ENCODE assay signal across 23 cellular contexts in the genomic region with DNA sequence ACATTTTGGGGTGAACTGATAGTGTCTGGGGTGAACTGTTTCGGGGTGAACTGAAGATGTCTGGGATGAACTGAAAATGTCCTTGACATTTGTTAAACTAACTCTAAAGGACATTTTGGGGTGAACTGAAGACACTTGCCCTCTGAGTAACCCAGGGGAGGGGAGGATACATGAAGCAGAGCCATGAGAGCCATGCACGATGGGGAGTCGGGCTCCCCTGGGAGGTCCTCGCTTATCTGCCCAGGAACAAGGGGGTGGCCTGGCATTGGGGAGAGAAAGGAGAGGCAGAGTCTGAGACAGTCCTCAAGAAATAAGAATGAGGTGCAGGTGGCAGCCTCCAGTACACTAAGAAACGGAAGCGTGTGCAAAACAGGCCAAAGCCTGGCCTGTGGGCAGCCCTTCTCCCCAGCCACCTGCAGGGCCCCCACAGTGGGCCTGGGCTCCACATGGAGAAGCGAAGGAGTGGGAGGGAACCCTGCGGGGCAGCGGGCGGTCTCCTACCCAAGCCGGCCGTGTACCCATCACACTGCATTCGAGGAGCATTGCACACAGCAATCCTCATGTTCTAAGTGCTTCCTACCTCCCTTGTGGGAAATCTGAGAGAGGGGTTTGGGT. TPM values are rescaled to one million over a fixed set of nuclear protein-coding genes. Genes with fewer than 3 reads are reported as not detected.
DNase-seq lines count a peak whose midpoint lies in the region; TF ChIP-seq lines count a peak whose summit lies in the region.
"Had no signal": no experiment of that assay in that cellular context is flagged by ENCODE, and none has a peak within 500 bp of the region (broad histone marks: within the 10 kb centered on the region; RNA-seq: fewer than 3 reads in every experiment).

No MANE protein-coding gene starts in this region.

- H3K4me2 ChIP-seq in neuronal stem cell (ENCODE audit: insufficient read depth, low read length, poor library complexity, severe bottlenecking) (no peak overlapping the region), smooth muscle cell (no peak overlapping the region)
- H3K4me2 ChIP-seq: KMS-11 had no signal

- DNase-seq in activated T-cell treated with anti-CD3 and anti-CD28 coated beads, Interleukin-2, amount 50 U/mL, for 24 hours: peak; percentile 6
- DNase-seq in activated T-cell treated with anti-CD3 and anti-CD28 coated beads, Interleukin-2, amount 50 U/mL, for 48 hours: no peak
- peak; percentile 49 for DNase-seq in NAMALWA (ENCODE audit: low spot score)
- DNase-seq in endodermal cell: peak; percentile 26
- DNase-seq in neuronal stem cell (ENCODE audit: low spot score): no peak
- no peak for DNase-seq in smooth muscle cell (lab: John Stamatoyannopoulos, UW; ENCODE audit: unreplicated experiment)
- no peak for DNase-seq in NCI-H345 treated with DMSO at 0.1 percent for 48 hours (lab: John Stamatoyannopoulos, UW; ENCODE audit: unreplicated experiment)
- DNase-seq in NCI-H2107 treated with DMSO at 0.1 percent for 48 hours (lab: John Stamatoyannopoulos, UW; ENCODE audit: unreplicated experiment): no peak
- DNase-seq: C1 segment of cervical spinal cord; DMS 273 treated with DMSO at 0.1 percent for 48 hours; GF-D8; NCI-H1048; NCI-H1436 treated with DMSO at 0.1 percent for 48 hours; NCI-H2107; NCI-H226; NK-92 treated with Interleukin-12 subunit alpha and Interleukin-12 subunit beta, amount 100 ng/mL, for 24 hours; PC-3; SJCRH30 had no signal

- H2AK5ac ChIP-seq in neuronal stem cell (ENCODE audit: low read depth, low read length): peak overlapping the region; percentile 49

- no peak overlapping the region for H2AFZ ChIP-seq in neuronal stem cell (ENCODE audit: low read length)
- H2AFZ ChIP-seq in smooth muscle cell (ENCODE audit: low read depth): no peak overlapping the region

- peak overlapping the region; percentile 74 for H3K18ac ChIP-seq in neuronal stem cell (ENCODE audit: low read length)

- H2BK12ac ChIP-seq in neuronal stem cell (ENCODE audit: low read length): no peak overlapping the region

- peaks cover 26% of the 10 kb centered on the region for H3F3A ChIP-seq in smooth muscle cell (ENCODE audit: low read depth)

- H2BK120ac ChIP-seq in neuronal stem cell (ENCODE audit: low read depth, low read length): no peak overlapping the region

- no peaks in the 10 kb centered on the region for H3K27me3 Mint-ChIP-seq in activated T-cell treated with anti-CD3 and anti-CD28 coated beads, Interleukin-2, amount 50 U/mL, for 24 hours
- H3K27me3 Mint-ChIP-seq in endodermal cell (ENCODE audit: insufficient read depth): peaks cover 2% of the 10 kb centered on the region

- TF ChIP-seq CTCF in endodermal cell (conservative IDR thresholded peaks at IDR 0.05) (no peak), smooth muscle cell (IDR thresholded peaks at IDR 0.05; ENCODE audit: borderline replicate concordance, insufficient read depth, poor library complexity, severe bottlenecking) (no peak)

- no peak overlapping the region for H4K91ac ChIP-seq in neuronal stem cell (ENCODE audit: low read depth, low read length, poor library complexity)

- no peak overlapping the region for H4K8ac ChIP-seq in neuronal stem cell (ENCODE audit: low read depth, low read length)

- H3K27me3 ChIP-seq in endodermal cell (ENCODE audit: control insufficient read depth, insufficient read depth, low read length, poor library complexity, severe bottlenecking) (no peaks in the 10 kb centered on the region), neuronal stem cell (ENCODE audit: control insufficient read depth in 3 of 3, insufficient read depth in 3 of 3, low read depth in 1 of 3, low read length in 3 of 3) (peaks cover 0 to 4% (median 0%) of the 10 kb centered on the region in 3 experiments), smooth muscle cell (ENCODE audit: low read depth) (no peaks in the 10 kb centered on the region)

- no peak overlapping the region for H3K9ac ChIP-seq in endodermal cell (ENCODE audit: extremely low read depth, low read length, poor library complexity, severe bottlenecking)
- H3K9ac ChIP-seq in neuronal stem cell (ENCODE audit: low read depth, low read length, poor library complexity): no peak overlapping the region
- H3K9ac ChIP-seq in smooth muscle cell (ENCODE audit: low read depth): no peak overlapping the region
- H3K9ac ChIP-seq: KMS-11 had no signal

- H3K36me3 ChIP-seq in endodermal cell (ENCODE audit: control insufficient read depth, insufficient read depth, low read length): no peaks in the 10 kb centered on the region
- H3K36me3 ChIP-seq in neuronal stem cell (replicated peaks in 1 of 2; ENCODE audit: control insufficient read depth in 2 of 2, insufficient read depth in 2 of 2, low read length in 2 of 2): no peaks in the 10 kb centered on the region
- no peaks in the 10 kb centered on the region for H3K36me3 ChIP-seq in smooth muscle cell (ENCODE audit: low read depth)
- H3K36me3 ChIP-seq: SJCRH30 had no signal

- no peak overlapping the region for H3K27ac Mint-ChIP-seq in activated T-cell treated with anti-CD3 and anti-CD28 coated beads, Interleukin-2, amount 50 U/mL, for 24 hours
- no peak overlapping the region for H3K27ac Mint-ChIP-seq in endodermal cell

- H3K4me3 ChIP-seq in endodermal cell (ENCODE audit: low read length) (no peak overlapping the region), neuronal stem cell (ENCODE audit: low read length in 2 of 2) (no peak overlapping the region), smooth muscle cell (no peak overlapping the region)
- H3K4me3 ChIP-seq: SJCRH30 had no signal

- no peaks in the 10 kb centered on the region for H3K36me3 Mint-ChIP-seq in activated T-cell treated with anti-CD3 and anti-CD28 coated beads, Interleukin-2, amount 50 U/mL, for 24 hours (ENCODE audit: low read depth)
- no peaks in the 10 kb centered on the region for H3K36me3 Mint-ChIP-seq in endodermal cell (ENCODE audit: low read depth)

- peak overlapping the region; percentile 42 for H2BK5ac ChIP-seq in neuronal stem cell (ENCODE audit: low read length)

- peaks cover 10% of the 10 kb centered on the region for H3K4me1 ChIP-seq in endodermal cell (ENCODE audit: control insufficient read depth, insufficient read depth, low read length)
- H3K4me1 ChIP-seq in neuronal stem cell (ENCODE audit: control insufficient read depth in 2 of 2, insufficient read depth in 1 of 2, low read depth in 1 of 2, low read length in 2 of 2): peaks cover 0 to 2% of the 10 kb centered on the region in 2 donors
- peaks cover 9% of the 10 kb centered on the region for H3K4me1 ChIP-seq in smooth muscle cell (ENCODE audit: low read depth)

- H3K23ac ChIP-seq in neuronal stem cell (ENCODE audit: low read depth, low read length, poor library complexity): peak overlapping the region; percentile 90

- WGBS in endodermal cell (ENCODE audit: insufficient coverage in 1 of 2, insufficient read length in 1 of 2), 2 experiments: 93% methylated on average over 8 to 13 of the region's 13 CpGs
- WGBS in neuronal stem cell (ENCODE audit: extremely low coverage in 2 of 2, insufficient read length in 2 of 2, insufficient replicate concordance in 1 of 2), 2 donors: no CpG with 5 or more reads among the region's 13 CpGs
- WGBS in smooth muscle cell (ENCODE audit: low lambda C conversion rate): 96% methylated on average over 13 of the region's 13 CpGs

- H3K4ac ChIP-seq in neuronal stem cell (ENCODE audit: low read length): no peak overlapping the region

- H4K20me1 ChIP-seq in smooth muscle cell (ENCODE audit: low read depth): no peaks in the 10 kb centered on the region

- H3K4me1 Mint-ChIP-seq in activated T-cell treated with anti-CD3 and anti-CD28 coated beads, Interleukin-2, amount 50 U/mL, for 24 hours (ENCODE audit: low read depth): peaks cover 14% of the 10 kb centered on the region
- H3K4me1 Mint-ChIP-seq in endodermal cell: peaks cover 38% of the 10 kb centered on the region

- no peak overlapping the region for H3K4me3 Mint-ChIP-seq in activated T-cell treated with anti-CD3 and anti-CD28 coated beads, Interleukin-2, amount 50 U/mL, for 24 hours
- H3K4me3 Mint-ChIP-seq in endodermal cell: no peak overlapping the region

- H3K9me3 Mint-ChIP-seq in activated T-cell treated with anti-CD3 and anti-CD28 coated beads, Interleukin-2, amount 50 U/mL, for 24 hours: no peaks in the 10 kb centered on the region
- H3K9me3 Mint-ChIP-seq in endodermal cell: no peaks in the 10 kb centered on the region

- H3K14ac ChIP-seq in neuronal stem cell (ENCODE audit: low read length): no peak overlapping the region

- no peaks in the 10 kb centered on the region for H3K9me3 ChIP-seq in endodermal cell (ENCODE audit: control insufficient read depth, low read length)
- H3K9me3 ChIP-seq in neuronal stem cell (replicated peaks in 1 of 2; ENCODE audit: control insufficient read depth in 2 of 2, insufficient read depth in 1 of 2, low read depth in 1 of 2, low read length in 2 of 2): no peaks in the 10 kb centered on the region
- H3K9me3 ChIP-seq in smooth muscle cell (replicated peaks; ENCODE audit: low read depth): no peaks in the 10 kb centered on the region
- H3K9me3 ChIP-seq: SJCRH30 had no signal

- H2BK15ac ChIP-seq in neuronal stem cell (ENCODE audit: low read length): no peak overlapping the region

- H3K27ac ChIP-seq in endodermal cell (ENCODE audit: low read depth, low read length) (no peak overlapping the region), neuronal stem cell (replicated peaks; ENCODE audit: low read length) (no peak overlapping the region), smooth muscle cell (ENCODE audit: low read depth) (no peak overlapping the region)
- H3K27ac ChIP-seq: KMS-11, RWPE1, SJCRH30 had no signal

- no peaks in the 10 kb centered on the region for H3K79me1 ChIP-seq in neuronal stem cell (ENCODE audit: low read depth, low read length)

- no peaks in the 10 kb centered on the region for H3K79me2 ChIP-seq in smooth muscle cell (ENCODE audit: low read depth)

RNA-seq across cellular contexts. Expression of a gene that starts 24.2 kb away (rescaled TPM):
- total RNA-seq in endodermal cell (1 to 10 TPM; 1.8 to 2.2 TPM), smooth muscle cell (0.13 TPM in 1 of 2 replicates, not detected in the other)
- polyA plus RNA-seq in endodermal cell (2013, experiment 1 of 2): 0.57 TPM
- 0.33 TPM for polyA plus RNA-seq in endodermal cell (2013, experiment 2 of 2)
- 0.82 TPM for polyA plus RNA-seq in neuronal stem cell (2013, experiment 1 of 2)
- 0.89 TPM for polyA plus RNA-seq in neuronal stem cell (2013, experiment 2 of 2)
- polyA plus RNA-seq in smooth muscle cell: 0.16 TPM in 1 of 2 replicates, not detected in the other
- total RNA-seq: A172, H4, M059J, SJCRH30 had no signal

RNA-seq across cellular contexts. Expression of a gene that starts 41.8 kb away (rescaled TPM):
- total RNA-seq in endodermal cell: 10 to 100 TPM; 22.7 to 47.0 TPM
- polyA plus RNA-seq in endodermal cell (2013, experiment 1 of 2): 7.6 TPM
- 6.3 TPM for polyA plus RNA-seq in endodermal cell (2013, experiment 2 of 2)
- 9.1 TPM for polyA plus RNA-seq in neuronal stem cell (2013, experiment 1 of 2)
- polyA plus RNA-seq in neuronal stem cell (2013, experiment 2 of 2): 8.5 TPM
- 18.0 and 19.4 TPM in 2 replicates for total RNA-seq in smooth muscle cell
- 14.6 and 15.0 TPM in 2 replicates for polyA plus RNA-seq in smooth muscle cell
- total RNA-seq: SJCRH30 had no signal

Comparison
In these comparisons a context has a peak if more than half of its experiments do, and no peak if none do; other contexts are left out.
1. DNase-seq: peak in activated T-cell treated with anti-CD3 and anti-CD28 coated beads, Interleukin-2, amount 50 U/mL, for 24 hours (single experiment), NAMALWA (single experiment) and endodermal cell (single experiment); none in activated T-cell treated with anti-CD3 and anti-CD28 coated beads, Interleukin-2, amount 50 U/mL, for 48 hours (0 of 2), neuronal stem cell (single experiment), smooth muscle cell (single experiment), NCI-H345 treated with DMSO at 0.1 percent for 48 hours (single experiment) and NCI-H2107 treated with DMSO at 0.1 percent for 48 hours (single experiment).